ENCODE assay signal across 8 cellular contexts in genomic region chr14:60058087-60058486, GRCh38.
"Had no signal": no experiment of that assay in that cellular context is flagged by ENCODE, and none has a peak within 500 bp of the region (broad histone marks: within the 10 kb centered on the region; RNA-seq: fewer than 3 reads in every experiment).

No MANE protein-coding gene starts in this region.

- H3K4me1 Mint-ChIP-seq: GM23338, H9, IgD-negative memory B cell had no signal

- H2AFZ ChIP-seq: GM23338 had no signal

- ATAC-seq: GM23338, HepG2 had no signal

- H3K36me3 Mint-ChIP-seq: IgD-negative memory B cell had no signal

- H3K4me3 ChIP-seq: GM23338 had no signal

- H3K27ac Mint-ChIP-seq: GM23338, H9, IgD-negative memory B cell had no signal

- FAIRE-seq: H1, H54, HepG2 had no signal

- H3K4me2 ChIP-seq: GM23338 had no signal

- H3K9me3 Mint-ChIP-seq: GM23338, H9 had no signal

- DNase-seq: H9, HCEC 1CT, KBM-7 had no signal

- H3K4me3 Mint-ChIP-seq: GM23338, H9, IgD-negative memory B cell had no signal
